Comparison of ENCODE assay signal across 8 cellular contexts in the genomic region with DNA sequence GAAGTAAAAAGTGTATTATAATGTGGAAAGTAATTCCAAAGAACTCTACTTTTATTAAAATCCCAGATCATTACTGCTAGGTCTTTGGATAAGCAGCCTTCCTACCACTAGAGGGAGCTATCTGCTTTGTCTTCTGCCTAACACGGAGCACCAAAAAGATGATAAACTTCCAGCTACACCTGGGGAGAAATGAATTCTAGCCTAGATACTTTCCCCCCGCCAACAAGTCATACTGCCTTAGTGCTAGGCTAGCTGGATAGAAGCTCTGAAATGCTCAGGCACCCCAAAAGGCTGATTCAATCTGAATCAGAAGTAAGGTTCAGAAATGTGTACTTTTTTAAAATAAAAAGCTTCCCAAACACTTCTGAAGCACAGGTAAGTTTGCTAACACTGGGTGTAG. TPM values are rescaled to one million over a fixed set of nuclear protein-coding genes. Genes with fewer than 3 reads are reported as not detected.
A peak's percentile ranks its signal among the peaks of the same experiment; 100 is the strongest.
DNase-seq lines count a peak whose midpoint lies in the region; ATAC-seq and TF ChIP-seq lines count a peak whose summit lies in the region.

No MANE protein-coding gene starts in this region.

- H4K20me1 ChIP-seq in BLaER1 = peaks cover 59% of the 10 kb centered on the region

- H3K4me3 Mint-ChIP-seq in activated naive CD8-positive, alpha-beta T cell = no peak overlapping the region

- H3K9me3 Mint-ChIP-seq in activated naive CD8-positive, alpha-beta T cell (ENCODE audit: low read depth) = no peaks in the 10 kb centered on the region

- H3K4me1 Mint-ChIP-seq in activated naive CD8-positive, alpha-beta T cell (ENCODE audit: low read depth) = peaks cover 36% of the 10 kb centered on the region

- TF ChIP-seq CTCF in GM12875 (IDR thresholded peaks at IDR 0.05; ENCODE audit: borderline replicate concordance, insufficient read depth, low read depth, low read length) = peak; percentile 70
- TF ChIP-seq CTCF in heart left ventricle (IDR thresholded peaks at IDR 0.05) = peak; percentile 77 to 95 (median 89)

- H3K36me3 Mint-ChIP-seq in activated naive CD8-positive, alpha-beta T cell = peaks cover 6% of the 10 kb centered on the region

- TF ChIP-seq POLR2A in heart left ventricle (IDR thresholded peaks at IDR 0.05) = no peak

- H3K9me3 ChIP-seq in BLaER1 = no peaks in the 10 kb centered on the region
- no peaks in the 10 kb centered on the region for H3K9me3 ChIP-seq in heart left ventricle

- H3K27ac ChIP-seq in BLaER1 = no peak overlapping the region
- H3K27ac ChIP-seq in heart left ventricle = peak overlapping the region in 1 of 12 donors; percentile 23

- H3K36me3 ChIP-seq in BLaER1 (peaks cover 77% of the 10 kb centered on the region), heart left ventricle (peaks cover 0 to 71% (median 49%) of the 10 kb centered on the region in 9 donors)

- DNase-seq in NCI-H446 (lab: John Stamatoyannopoulos, UW) = peak; percentile 31 to 70
- DNase-seq in heart left ventricle = peak in 1 of 5 donors; percentile 40
- peak; percentile 78 for DNase-seq in renal cortical epithelial cell (ENCODE audit: low read depth)
- no peak for DNase-seq in activated CD8-positive, alpha-beta memory T cell treated with anti-CD3 and anti-CD28 coated beads, Interleukin-2, amount 50 U/mL, for 48 hours

- ATAC-seq in HG03159 (IDR thresholded peaks at IDR 0.05; ENCODE audit: unreplicated experiment) = peak; percentile 50
- peak; percentile 59 to 84 (median 78) for ATAC-seq in heart left ventricle

- H3K4me3 ChIP-seq in BLaER1 = no peak overlapping the region
- no peak overlapping the region for H3K4me3 ChIP-seq in GM12875 (ENCODE audit: low read depth, low read length)
- no peak overlapping the region for H3K4me3 ChIP-seq in heart left ventricle

- H3K27me3 ChIP-seq in BLaER1 (no peaks in the 10 kb centered on the region), heart left ventricle (no peaks in the 10 kb centered on the region)

- peak overlapping the region; percentile 35 for H3K27ac Mint-ChIP-seq in activated naive CD8-positive, alpha-beta T cell

- H3K27me3 Mint-ChIP-seq in activated naive CD8-positive, alpha-beta T cell = no peaks in the 10 kb centered on the region

- intact Hi-C loops in heart left ventricle (cut with DNase I) = loop anchor here (1.0 to 10.0 kb wide), 11 partner anchors 50 to 838 kb away; a partner anchor contains a TSS

- peak overlapping the region; percentile 20; the same call in 1 of the 2 replicates for H3K4me2 ChIP-seq in BLaER1

- peaks cover 12% of the 10 kb centered on the region; the same call in 1 of the 2 replicates for H3K4me1 ChIP-seq in BLaER1
- H3K4me1 ChIP-seq in heart left ventricle = peaks cover 0 to 7% (median 0%) of the 10 kb centered on the region in 12 donors

- no peak overlapping the region for H3K9ac ChIP-seq in BLaER1

- WGBS in heart left ventricle, 4 donors = 4 to 13% (median 11%) methylated on average over 2 of the region's 2 CpGs

RNA-seq across cellular contexts. Expression of a gene that starts 52.5 kb away (rescaled TPM):
- total RNA-seq in heart left ventricle (10 to 100 TPM; 15.5 to 47.0 (median 25.2) TPM), renal cortical epithelial cell (48.1 and 76.4 TPM in 2 replicates)
- polyA plus RNA-seq in heart left ventricle = 10 to 100 TPM in 1 of 2 donors, 1 to 10 TPM in 1; 6.2 to 69.0 TPM

RNA-seq across cellular contexts. Expression of a gene that starts 57.1 kb away (rescaled TPM):
- 10 to 100 TPM in 7 of 9 donors, 1 to 10 TPM in 2; 6.5 to 24.9 (median 11.8) TPM for total RNA-seq in heart left ventricle
- polyA plus RNA-seq in heart left ventricle = 1 to 10 TPM; 4.0 to 4.8 TPM
- 0.20 TPM in 1 of 2 replicates, not detected in the other for total RNA-seq in renal cortical epithelial cell
